ENCODE assay signal across 8 cellular contexts in the genomic region with DNA sequence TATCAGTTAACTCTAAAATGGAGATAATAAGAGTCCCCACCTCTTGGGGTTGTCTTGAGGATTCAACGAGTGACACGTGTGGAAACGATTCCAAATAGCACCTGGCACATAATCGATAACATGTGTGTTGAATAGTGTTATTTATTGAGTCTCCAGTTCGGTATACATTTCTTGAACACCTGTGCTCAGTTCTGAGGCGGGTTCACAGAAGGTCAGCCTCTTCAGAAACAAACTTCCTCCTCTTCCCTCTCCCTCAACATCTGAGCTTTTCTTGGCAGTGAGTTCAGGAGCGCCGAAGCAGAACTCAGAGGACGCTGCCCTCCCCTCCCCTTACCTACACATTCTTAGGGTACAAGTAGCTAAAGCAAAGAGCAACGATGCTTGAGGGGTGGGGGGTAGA. TPM values are rescaled to one million over a fixed set of nuclear protein-coding genes. Genes with fewer than 3 reads are reported as not detected.
DNase-seq lines count a peak whose midpoint lies in the region; ATAC-seq and TF ChIP-seq lines count a peak whose summit lies in the region.

No MANE protein-coding gene starts in this region.

- H3K4me3 ChIP-seq in BLaER1 = peak overlapping the region; percentile 80
- peak overlapping the region; percentile 81 for H3K4me3 ChIP-seq in choroid plexus epithelial cell (ENCODE audit: low read depth, low read length)

- TF ChIP-seq CTCF in choroid plexus epithelial cell (conservative IDR thresholded peaks at IDR 0.05; ENCODE audit: low read depth, low read length) = no peak

- peaks cover 2% of the 10 kb centered on the region for H3K27me3 Mint-ChIP-seq in IgD-negative memory B cell
- peaks cover 0 to 2% (median 0%) of the 10 kb centered on the region in 5 donors for H3K27me3 Mint-ChIP-seq in naive thymus-derived CD8-positive, alpha-beta T cell

- H3K4me1 Mint-ChIP-seq in IgD-negative memory B cell = peaks cover 6 to 14% (median 7%) of the 10 kb centered on the region in 3 donors
- H3K4me1 Mint-ChIP-seq in naive thymus-derived CD8-positive, alpha-beta T cell = peaks cover 5 to 24% (median 15%) of the 10 kb centered on the region in 4 donors

- no peaks in the 10 kb centered on the region for H3K9me3 Mint-ChIP-seq in IgD-negative memory B cell
- no peaks in the 10 kb centered on the region for H3K9me3 Mint-ChIP-seq in naive thymus-derived CD8-positive, alpha-beta T cell

- DNase-seq in choroid plexus epithelial cell (ENCODE audit: low read depth) (no peak), HUDEP-2 (lab: John Stamatoyannopoulos, UW; ENCODE audit: unreplicated experiment in 76 of 76) (no peak), NCI-H1694 treated with DMSO at 0.1 percent for 48 hours (lab: John Stamatoyannopoulos, UW) (no peak), NOMO-1 treated with dmso at 0.1 percent for 144 hours (lab: John Stamatoyannopoulos, UW; ENCODE audit: unreplicated experiment) (no peak)
- no peak for DNase-seq in naive thymus-derived CD8-positive, alpha-beta T cell

- H3K4me1 ChIP-seq in BLaER1 = peaks cover 29% of the 10 kb centered on the region

- ATAC-seq in naive thymus-derived CD8-positive, alpha-beta T cell = no peak
- ATAC-seq in GM21447 (IDR thresholded peaks at IDR 0.05; ENCODE audit: unreplicated experiment) = no peak

- peak overlapping the region in 2 of 3 donors; percentile 73 to 92 for H3K27ac Mint-ChIP-seq in IgD-negative memory B cell
- H3K27ac Mint-ChIP-seq in naive thymus-derived CD8-positive, alpha-beta T cell = peak overlapping the region in 6 of 10 donors; percentile 62 to 95 (median 92)

- H3K4me3 Mint-ChIP-seq in IgD-negative memory B cell = peak overlapping the region; percentile 86 to 95 (median 94)
- peak overlapping the region; percentile 80 to 91 (median 88) for H3K4me3 Mint-ChIP-seq in naive thymus-derived CD8-positive, alpha-beta T cell

- no peaks in the 10 kb centered on the region for H3K27me3 ChIP-seq in BLaER1

- no peaks in the 10 kb centered on the region for H3K9me3 ChIP-seq in BLaER1

- H3K4me2 ChIP-seq in BLaER1 = peak overlapping the region; percentile 68

- H3K27ac ChIP-seq in BLaER1 = peak overlapping the region; percentile 67; the same call in 1 of the 2 replicates

- peaks cover 51% of the 10 kb centered on the region for H4K20me1 ChIP-seq in BLaER1

- POLR2A ChIA-PET in naive thymus-derived CD8-positive, alpha-beta T cell (lab: Charles Lee) = no interaction called here

- peak overlapping the region; percentile 84 for H3K9ac ChIP-seq in BLaER1

- H3K36me3 ChIP-seq in BLaER1 = peaks cover 4% of the 10 kb centered on the region; the same call in 1 of the 2 replicates

- peaks cover 4% of the 10 kb centered on the region for H3K36me3 Mint-ChIP-seq in IgD-negative memory B cell
- H3K36me3 Mint-ChIP-seq in naive thymus-derived CD8-positive, alpha-beta T cell = peaks cover 0 to 12% (median 0%) of the 10 kb centered on the region in 3 donors

RNA-seq across cellular contexts. Expression of a gene that starts 0.9 kb away (rescaled TPM):
- polyA plus RNA-seq in IgD-negative memory B cell = 96.4 TPM
- 100 to 1,000 TPM; 125 to 130 TPM for total RNA-seq in naive thymus-derived CD8-positive, alpha-beta T cell
- 10 to 100 TPM; 79.5 to 85.4 (median 82.7) TPM for polyA plus RNA-seq in naive thymus-derived CD8-positive, alpha-beta T cell
